In the genomic region with DNA sequence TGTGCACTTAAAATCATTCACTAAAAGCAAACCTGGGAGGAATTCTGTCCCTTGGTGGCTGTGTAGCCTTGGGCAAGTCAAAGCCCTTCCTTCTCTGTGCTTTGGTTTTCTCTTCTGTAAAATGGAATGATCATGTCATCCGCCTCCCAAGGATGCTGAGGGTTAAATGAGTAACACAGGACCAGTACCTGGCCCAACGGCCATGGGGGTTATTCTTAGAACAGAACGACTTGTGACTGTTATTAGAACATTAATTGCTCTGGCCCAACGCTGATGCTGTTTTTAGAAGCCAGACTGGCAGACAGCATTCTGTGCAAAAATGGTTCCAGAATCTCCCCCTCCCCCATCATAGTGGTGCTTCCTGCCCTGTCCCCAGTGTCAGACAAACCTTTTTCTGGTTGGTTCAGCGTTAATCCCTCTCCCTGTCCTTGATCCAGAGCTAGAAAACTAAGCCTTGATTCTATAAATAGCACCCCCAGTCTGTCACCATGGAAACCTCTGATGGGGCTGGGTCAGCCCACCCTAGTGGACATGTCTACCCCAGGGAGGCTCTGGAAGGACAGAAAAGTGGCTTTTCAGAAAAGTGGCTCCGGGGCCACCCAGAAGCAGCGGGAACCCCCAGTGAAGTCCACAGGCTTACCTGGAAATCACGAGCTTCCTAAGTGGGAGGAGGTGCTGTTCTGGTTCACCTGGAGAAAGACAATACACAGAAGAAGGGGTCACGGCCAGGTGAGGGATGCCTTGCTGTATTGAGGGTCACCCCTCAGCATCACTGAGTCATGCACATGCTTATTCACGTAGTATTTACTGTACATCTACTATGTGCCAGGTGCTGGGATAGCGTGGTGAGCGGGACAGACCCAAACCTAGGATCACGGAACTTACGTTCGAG, we compare ENCODE assay signal across 20 cellular contexts. TPM values are rescaled to one million over a fixed set of nuclear protein-coding genes. Genes with fewer than 3 reads are reported as not detected.
DNase-seq lines count a peak whose midpoint lies in the region; ATAC-seq and TF ChIP-seq lines count a peak whose summit lies in the region.
"Had no signal": no experiment of that assay in that cellular context is flagged by ENCODE, and none has a peak within 500 bp of the region (broad histone marks: within the 10 kb centered on the region; RNA-seq: fewer than 3 reads in every experiment).

No MANE protein-coding gene starts in this region.

- intact Hi-C loops in left ventricle myocardium inferior (cut with micrococcal nuclease) = no loop called here
- intact Hi-C loops in gastrocnemius medialis (cut with DNase I; ENCODE audit: low total_unique reads) = no loop called here

- H3K4me2 ChIP-seq in DOHH2 (ENCODE audit: low read length) (peak overlapping the region; percentile 93), OCI-LY1 (ENCODE audit: low read length) (no peak overlapping the region)
- H3K4me2 ChIP-seq: KMS-11 had no signal

- H3K79me2 ChIP-seq in DOHH2 (ENCODE audit: control insufficient read depth, low read length) = peaks cover 19% of the 10 kb centered on the region
- no peaks in the 10 kb centered on the region for H3K79me2 ChIP-seq in OCI-LY1 (ENCODE audit: insufficient read depth, low read length)

- TF ChIP-seq CTCF in DOHH2 (IDR thresholded peaks at IDR 0.05; ENCODE audit: low read depth, low read length, poor library complexity, severe bottlenecking) = no peak
- TF ChIP-seq CTCF in OCI-LY1 (IDR thresholded peaks at IDR 0.05; ENCODE audit: low read length) = no peak
- no peak for TF ChIP-seq CTCF in left ventricle myocardium inferior (IDR thresholded peaks at IDR 0.05; ENCODE audit: borderline replicate concordance)
- TF ChIP-seq CTCF in gastrocnemius medialis (IDR thresholded peaks at IDR 0.05 in 4 of 5, conservative IDR thresholded peaks at IDR 0.05 in 1 of 5) = no peak
- TF ChIP-seq CTCF in foreskin fibroblast (IDR thresholded peaks at IDR 0.05; ENCODE audit: low read depth, low read length) = no peak

- H3K9me3 ChIP-seq in DOHH2 (ENCODE audit: control insufficient read depth, insufficient read depth, low read length) (no peaks in the 10 kb centered on the region), OCI-LY1 (ENCODE audit: low read length) (no peaks in the 10 kb centered on the region), left ventricle myocardium inferior (replicated peaks) (no peaks in the 10 kb centered on the region), gastrocnemius medialis (no peaks in the 10 kb centered on the region)
- H3K9me3 ChIP-seq: Caco-2, spleen, upper lobe of right lung had no signal

- H3K27ac ChIP-seq in DOHH2 (ENCODE audit: low read depth, low read length) = peak overlapping the region; percentile 86
- H3K27ac ChIP-seq in OCI-LY1 (ENCODE audit: low read depth, low read length, poor library complexity, severe bottlenecking) = peak overlapping the region; percentile 53
- peak overlapping the region; percentile 81 for H3K27ac ChIP-seq in left ventricle myocardium inferior (replicated peaks)
- peak overlapping the region; percentile 91 to 98 (median 94) for H3K27ac ChIP-seq in gastrocnemius medialis
- H3K27ac ChIP-seq: KMS-11, upper lobe of right lung had no signal

- TF ChIP-seq POLR2A in gastrocnemius medialis (IDR thresholded peaks at IDR 0.05) = peak; percentile 60 to 73

- H3K36me3 ChIP-seq in DOHH2 (ENCODE audit: control insufficient read depth, low read length) = peaks cover 87% of the 10 kb centered on the region
- H3K36me3 ChIP-seq in OCI-LY1 (ENCODE audit: insufficient read depth, low read length) = peaks cover 80% of the 10 kb centered on the region
- peaks cover 61% of the 10 kb centered on the region for H3K36me3 ChIP-seq in left ventricle myocardium inferior
- peaks cover 0 to 21% of the 10 kb centered on the region in 2 donors for H3K36me3 ChIP-seq in gastrocnemius medialis

- H3F3A ChIP-seq in DOHH2 (ENCODE audit: control insufficient read depth, insufficient read depth) (peaks cover 44% of the 10 kb centered on the region), OCI-LY1 (ENCODE audit: insufficient read depth, low read length) (no peaks in the 10 kb centered on the region)

- in situ Hi-C loops in gastrocnemius medialis (cut with MboI; ENCODE audit: low sequenced_read_pairs in 4 of 4) = no loop called here

- ATAC-seq in gastrocnemius medialis = peak; percentile 78 to 85
- ATAC-seq: activated naive CD8-positive, alpha-beta T cell treated with anti-CD3 and anti-CD28 coated beads, Interleukin-2, amount 50 U/mL, for 24 hours; natural killer cell treated with Interleukin-12 subunit alpha and Interleukin-12 subunit beta and Interleukin-15 and Interleukin-18, amount 100 ng/mL, for 72 hours; upper lobe of right lung had no signal

- H3K9ac ChIP-seq in OCI-LY1 (ENCODE audit: low read length) = no peak overlapping the region
- H3K9ac ChIP-seq: KMS-11 had no signal

- no peaks in the 10 kb centered on the region for H3K9me2 ChIP-seq in DOHH2 (replicated peaks; ENCODE audit: control insufficient read depth, low read length)
- H3K9me2 ChIP-seq in OCI-LY1 (ENCODE audit: low read depth, low read length) = no peaks in the 10 kb centered on the region

- DNase-seq in left ventricle myocardium inferior (peak; percentile 39), gastrocnemius medialis (peak; percentile 86 to 87), NCI-H1417 (lab: John Stamatoyannopoulos, UW) (no peak), cerebellar nuclear complex (lab: John Stamatoyannopoulos, UW) (no peak), 8988T (no peak), foreskin fibroblast (no peak)
- DNase-seq: activated CD4-positive, alpha-beta T cell treated with anti-CD3 and anti-CD28 coated beads for 48 hours; activated effector memory CD4-positive, alpha-beta T cell treated with anti-CD3 and anti-CD28 coated beads, Interleukin-2, amount 50 U/mL, for 16 hours; activated naive CD8-positive, alpha-beta T cell treated with anti-CD3 and anti-CD28 coated beads, Interleukin-2, amount 50 U/mL, for 24 hours; Caco-2; erythroblast; NCI-H2029; NCI-H446; spleen; stimulated activated CD4-positive, alpha-beta T cell treated with anti-CD3 and anti-CD28 coated beads, Interleukin-4, amount 100 ng/mL, for 24 hours; upper lobe of right lung had no signal

- H3K4me1 ChIP-seq in DOHH2 (ENCODE audit: control insufficient read depth, low read length) = peaks cover 99% of the 10 kb centered on the region
- peaks cover 32% of the 10 kb centered on the region for H3K4me1 ChIP-seq in OCI-LY1 (ENCODE audit: insufficient read depth, low read length, severe bottlenecking)
- H3K4me1 ChIP-seq in left ventricle myocardium inferior = peaks cover 45% of the 10 kb centered on the region
- peaks cover 49 to 55% of the 10 kb centered on the region in 2 donors for H3K4me1 ChIP-seq in gastrocnemius medialis

- H3K27me3 ChIP-seq in DOHH2 (ENCODE audit: control insufficient read depth, low read length) (no peaks in the 10 kb centered on the region), OCI-LY1 (ENCODE audit: insufficient read depth, low read length) (no peaks in the 10 kb centered on the region), left ventricle myocardium inferior (ENCODE audit: low read depth) (no peaks in the 10 kb centered on the region), gastrocnemius medialis (no peaks in the 10 kb centered on the region)
- H3K27me3 ChIP-seq: spleen, upper lobe of right lung had no signal

- no peaks in the 10 kb centered on the region for H4K20me1 ChIP-seq in DOHH2 (ENCODE audit: control insufficient read depth, insufficient read depth, low read depth, low read length)
- no peaks in the 10 kb centered on the region for H4K20me1 ChIP-seq in OCI-LY1 (ENCODE audit: insufficient read depth, low read length)

- peak overlapping the region; percentile 68 for H3K4me3 ChIP-seq in DOHH2 (ENCODE audit: low read length)
- no peak overlapping the region for H3K4me3 ChIP-seq in OCI-LY1 (ENCODE audit: low read depth, low read length, poor library complexity, severe bottlenecking)
- peak overlapping the region; percentile 23 for H3K4me3 ChIP-seq in left ventricle myocardium inferior
- peak overlapping the region in 1 of 4 donors; percentile 33 for H3K4me3 ChIP-seq in gastrocnemius medialis
- no peak overlapping the region for H3K4me3 ChIP-seq in foreskin fibroblast (ENCODE audit: low read depth in 1 of 2, low read length in 2 of 2)
- H3K4me3 ChIP-seq: spleen, upper lobe of right lung had no signal

- no peak overlapping the region for H2AFZ ChIP-seq in OCI-LY1 (ENCODE audit: low read length)

RNA-seq across cellular contexts. Expression of a gene that starts 15.5 kb away (rescaled TPM):
- 25.7 TPM for total RNA-seq in left ventricle myocardium inferior
- 10 to 100 TPM; 33.1 to 65.7 (median 49.2) TPM for total RNA-seq in gastrocnemius medialis

RNA-seq across cellular contexts. Expression of a gene that starts 44.1 kb away (rescaled TPM):
- total RNA-seq in left ventricle myocardium inferior (23.5 TPM), gastrocnemius medialis (10 to 100 TPM; 24.0 to 53.1 (median 27.4) TPM)

RNA-seq across cellular contexts. Expression of a gene that starts 44.2 kb away (rescaled TPM):
- total RNA-seq in left ventricle myocardium inferior = 11.7 TPM
- total RNA-seq in gastrocnemius medialis = 10 to 100 TPM in 3 of 4 donors, 1 to 10 TPM in 1; 7.0 to 13.9 (median 10.5) TPM

Comparison
In these comparisons a context has a peak if more than half of its experiments do, and no peak if none do; other contexts are left out.
1. H3K4me3 ChIP-seq: peak in DOHH2 (single experiment) and left ventricle myocardium inferior (single experiment); none in OCI-LY1 (single experiment) and foreskin fibroblast (0 of 2).
2. DNase-seq: peak in left ventricle myocardium inferior (single experiment) and gastrocnemius medialis (2 of 2); none in NCI-H1417 (0 of 3), cerebellar nuclear complex (0 of 2), 8988T (single experiment) and foreskin fibroblast (0 of 2).
3. Peak in every context shown above with its lines, with median percentiles within 50 percentile points of each other: H3K27ac ChIP-seq.